Comparison of ENCODE assay signal across 14 cellular contexts in genomic region chr19:16343156-16343555, GRCh38. TPM values are rescaled to one million over a fixed set of nuclear protein-coding genes. Genes with fewer than 3 reads are reported as not detected.
DNase-seq lines count a peak whose midpoint lies in the region; ATAC-seq and TF ChIP-seq lines count a peak whose summit lies in the region.
"Had no signal": no experiment of that assay in that cellular context is flagged by ENCODE, and none has a peak within 500 bp of the region (broad histone marks: within the 10 kb centered on the region; RNA-seq: fewer than 3 reads in every experiment).

No MANE protein-coding gene starts in this region.

- H3K27ac ChIP-seq in heart right ventricle = peak overlapping the region; percentile 73 to 95 (median 90)
- H3K27ac ChIP-seq in SJSA1 = peak overlapping the region; percentile 80; the same call in 1 of the 2 replicates
- H3K27ac ChIP-seq in transverse colon = peak overlapping the region in 3 of 4 donors; percentile 74 to 85 (median 77)
- H3K27ac ChIP-seq: HL-60 had no signal

- H3K4me1 Mint-ChIP-seq in naive thymus-derived CD8-positive, alpha-beta T cell = peaks cover 22 to 64% (median 58%) of the 10 kb centered on the region in 4 donors

- TF ChIP-seq EP300 in transverse colon (IDR thresholded peaks at IDR 0.05; ENCODE audit: low read depth) = no peak

- peak overlapping the region in 3 of 10 donors; percentile 7 to 87 (median 23) for H3K4me3 Mint-ChIP-seq in naive thymus-derived CD8-positive, alpha-beta T cell

- H3K9me3 ChIP-seq in heart right ventricle = no peaks in the 10 kb centered on the region
- no peaks in the 10 kb centered on the region for H3K9me3 ChIP-seq in SJSA1 (replicated peaks)
- no peaks in the 10 kb centered on the region for H3K9me3 ChIP-seq in transverse colon

- DNase-seq in heart right ventricle = no peak
- DNase-seq in Right ventricle myocardium superior = no peak
- no peak for DNase-seq in SJSA1 (ENCODE audit: low read depth in 1 of 2, low spot score in 2 of 2)
- DNase-seq in naive thymus-derived CD8-positive, alpha-beta T cell = peak in 1 of 10 donors; percentile 41
- no peak for DNase-seq in transverse colon
- DNase-seq in occipital lobe (lab: John Stamatoyannopoulos, UW) = no peak
- DNase-seq: activated CD4-positive, alpha-beta T cell treated with anti-CD3 and anti-CD28 coated beads, Interleukin-2, amount 50 U/mL, for 4 hours; DND-41; KBM-7; NCI-H1105; stimulated activated naive CD4-positive, alpha-beta T cell treated with Interleukin-2 at 50 U/mL for 16 hours had no signal

- 96% methylated on average over 7 of the region's 7 CpGs for WGBS in heart right ventricle, 2 donors
- 90 to 100% methylated on average over 4 to 7 of the region's 7 CpGs for WGBS in transverse colon (ENCODE audit: low coverage in 1 of 2), 2 donors

- no peak for TF ChIP-seq CTCF in heart right ventricle (IDR thresholded peaks at IDR 0.05)
- no peak for TF ChIP-seq CTCF in transverse colon (IDR thresholded peaks at IDR 0.05)

- H3K36me3 ChIP-seq in heart right ventricle = no peaks in the 10 kb centered on the region
- no peaks in the 10 kb centered on the region for H3K36me3 ChIP-seq in SJSA1
- no peaks in the 10 kb centered on the region for H3K36me3 ChIP-seq in transverse colon

- no peaks in the 10 kb centered on the region for H3K27me3 Mint-ChIP-seq in naive thymus-derived CD8-positive, alpha-beta T cell

- H3K4me3 ChIP-seq in heart right ventricle (no peak overlapping the region), SJSA1 (no peak overlapping the region), transverse colon (no peak overlapping the region)

- POLR2A ChIA-PET in naive thymus-derived CD8-positive, alpha-beta T cell (lab: Charles Lee) = interaction anchor here (2.2 to 32.2 kb wide), 3 partner anchors 8 to 24 kb away, joined by 5 to 4622 read pairs (median 423); partner anchors contain the start of gene KLF2

- in situ Hi-C loops in transverse colon (cut with MboI; ENCODE audit: low pct_ligation_motif_present in 1 of 4, low pct_unique_long_range_greater_than_20kb in 1 of 4, low sequenced_read_pairs in 3 of 4) = no loop called here

- intact Hi-C loops in heart right ventricle (cut with DNase I) (no loop called here), Right ventricle myocardium superior (cut with DNase I) (no loop called here), transverse colon (cut with DNase I; ENCODE audit: low total_unique reads) (no loop called here)

- H3K4me1 ChIP-seq in heart right ventricle (peaks cover 12 to 89% (median 64%) of the 10 kb centered on the region in 9 donors), SJSA1 (replicated peaks) (peaks cover 49% of the 10 kb centered on the region), transverse colon (peaks cover 10 to 26% (median 13%) of the 10 kb centered on the region in 4 donors)

- H3K36me3 Mint-ChIP-seq in naive thymus-derived CD8-positive, alpha-beta T cell = no peaks in the 10 kb centered on the region

- TF ChIP-seq POLR2A in transverse colon (IDR thresholded peaks at IDR 0.05) = no peak

- H3K9me3 Mint-ChIP-seq in naive thymus-derived CD8-positive, alpha-beta T cell = no peaks in the 10 kb centered on the region

- no peaks in the 10 kb centered on the region for H3K27me3 ChIP-seq in heart right ventricle
- H3K27me3 ChIP-seq in SJSA1 (replicated peaks) = no peaks in the 10 kb centered on the region
- H3K27me3 ChIP-seq in transverse colon = no peaks in the 10 kb centered on the region

- ATAC-seq in heart right ventricle = no peak
- ATAC-seq in Right ventricle myocardium superior (ENCODE audit: poor library complexity) = no peak
- no peak for ATAC-seq in naive thymus-derived CD8-positive, alpha-beta T cell
- ATAC-seq in HG02840 (IDR thresholded peaks at IDR 0.05; ENCODE audit: low FRiP score, unreplicated experiment) = no peak
- ATAC-seq in esophagus mucosa = no peak

- peak overlapping the region; percentile 35 to 98 (median 95) for H3K27ac Mint-ChIP-seq in naive thymus-derived CD8-positive, alpha-beta T cell

RNA-seq across cellular contexts. Expression of gene KLF2, which starts 18.5 kb away (rescaled TPM):
- total RNA-seq in heart right ventricle (10 to 100 TPM; 25.5 to 76.2 (median 50.4) TPM), Right ventricle myocardium superior (67.6 TPM), transverse colon (10 to 100 TPM; 19.9 to 74.4 (median 48.9) TPM), occipital lobe (3.1 TPM), esophagus mucosa (5.2 TPM)
- 10 to 100 TPM; 22.4 to 73.5 TPM for polyA plus RNA-seq in heart right ventricle
- total RNA-seq in SJSA1 (2014; rRNA removed; shearing (Covaris generic)) = 12.6 and 15.2 TPM in 2 replicates
- total RNA-seq in naive thymus-derived CD8-positive, alpha-beta T cell = 100 to 1,000 TPM; 386 to 393 TPM
- 100 to 1,000 TPM; 115 to 216 (median 166) TPM for polyA plus RNA-seq in naive thymus-derived CD8-positive, alpha-beta T cell
